Comparison of ENCODE assay signal across 20 cellular contexts in the genomic region with DNA sequence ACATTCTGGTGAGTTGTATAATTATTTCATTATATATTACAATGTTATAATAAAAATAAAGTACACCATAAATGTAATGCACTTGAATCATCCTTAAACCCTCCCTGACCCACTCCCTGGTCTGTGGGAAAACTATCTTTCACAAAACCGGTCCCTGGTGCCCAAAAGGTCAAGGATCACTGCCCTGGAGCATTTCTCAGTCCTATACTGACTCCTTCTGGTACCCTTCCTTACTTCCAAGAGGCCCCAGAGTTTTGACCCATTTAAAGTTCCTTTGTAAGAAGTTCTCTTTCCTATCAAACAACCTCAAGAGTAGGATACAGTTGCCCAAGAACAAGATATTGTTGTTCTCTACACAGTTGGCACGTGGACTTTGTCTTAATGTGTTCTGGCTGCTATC.
"Had no signal": no experiment of that assay in that cellular context is flagged by ENCODE, and none has a peak within 500 bp of the region (broad histone marks: within the 10 kb centered on the region; RNA-seq: fewer than 3 reads in every experiment).

No MANE protein-coding gene starts in this region.

- H3K36me3 Mint-ChIP-seq: stimulated activated memory B cell treated with anti-CD40 and anti-IgM and Interleukin-4, amounts not matched to agents 10 μg/mL and 1 μg/mL and 100 μg/mL, for 72 hours had no signal

- H3K27me3 Mint-ChIP-seq: activated naive CD8-positive, alpha-beta T cell; activated T-helper 17 cell treated with anti-CD3 and anti-CD28 coated beads, Interleukin-2, amount 50 U/mL, for 72 hours; stimulated activated memory B cell treated with anti-CD40 and anti-IgM and Interleukin-4, amounts not matched to agents 10 μg/mL and 1 μg/mL and 100 μg/mL, for 72 hours had no signal

- DNase-seq: activated CD4-positive, alpha-beta T cell treated with anti-CD3 and anti-CD28 coated beads for 1 hour; activated CD4-positive, alpha-beta T cell treated with anti-CD3 and anti-CD28 coated beads, Interleukin-2, amount 50 U/mL, for 1 hour; activated CD8-positive, alpha-beta T cell treated with anti-CD3 and anti-CD28 coated beads, Interleukin-2, amount 10 ng/mL, durations not matched to agents 7 days and 5 days; central memory CD4-positive, alpha-beta T cell; dermis blood vessel endothelial cell; effector CD8-positive, alpha-beta T cell; foreskin melanocyte; left ventricle myocardium superior; nephron progenitor cell; nucleus accumbens; sigmoid colon; stimulated activated CD4-positive, alpha-beta T cell treated with anti-CD3 and anti-CD28 coated beads, Interleukin-15, amount 100 ng/mL, for 24 hours; stomach; trophoblast cell; uterus; WERI-Rb-1 had no signal

- H3K4me3 Mint-ChIP-seq: activated CD8-positive, alpha-beta T cell treated with anti-CD3 and anti-CD28 coated beads, Interleukin-2, amount 10 ng/mL, durations not matched to agents 7 days and 5 days; activated naive CD8-positive, alpha-beta T cell; activated T-helper 17 cell treated with anti-CD3 and anti-CD28 coated beads, Interleukin-2, amount 50 U/mL, for 72 hours; nephron progenitor cell; stimulated activated memory B cell treated with anti-CD40 and anti-IgM and Interleukin-4, amounts not matched to agents 10 μg/mL and 1 μg/mL and 100 μg/mL, for 72 hours; T-helper 2 cell treated with Interferon-gamma antibody and Interleukin-4, amounts not matched to agents 5 μg/mL and 100 μg/mL, for 36 hours had no signal

- H3K4me1 Mint-ChIP-seq: activated T-helper 17 cell treated with anti-CD3 and anti-CD28 coated beads, Interleukin-2, amount 50 U/mL, for 72 hours; nephron progenitor cell; stimulated activated memory B cell treated with anti-CD40 and anti-IgM and Interleukin-4, amounts not matched to agents 10 μg/mL and 1 μg/mL and 100 μg/mL, for 72 hours had no signal

- H3K27ac Mint-ChIP-seq: activated CD8-positive, alpha-beta T cell treated with anti-CD3 and anti-CD28 coated beads, Interleukin-2, amount 10 ng/mL, durations not matched to agents 7 days and 5 days; activated naive CD8-positive, alpha-beta T cell; activated T-helper 17 cell treated with anti-CD3 and anti-CD28 coated beads, Interleukin-2, amount 50 U/mL, for 72 hours; nephron progenitor cell; stimulated activated memory B cell treated with anti-CD40 and anti-IgM and Interleukin-4, amounts not matched to agents 10 μg/mL and 1 μg/mL and 100 μg/mL, for 72 hours; T-helper 2 cell treated with Interferon-gamma antibody and Interleukin-4, amounts not matched to agents 5 μg/mL and 100 μg/mL, for 36 hours had no signal
